ENCODE assay signal across 18 cellular contexts in genomic region chr1:64922336-64922735, GRCh38. TPM values are rescaled to one million over a fixed set of nuclear protein-coding genes. Genes with fewer than 3 reads are reported as not detected.
A peak's percentile ranks its signal among the peaks of the same experiment; 100 is the strongest.
DNase-seq lines count a peak whose midpoint lies in the region; ATAC-seq and TF ChIP-seq lines count a peak whose summit lies in the region.
"Had no signal": no experiment of that assay in that cellular context is flagged by ENCODE, and none has a peak within 500 bp of the region (broad histone marks: within the 10 kb centered on the region; RNA-seq: fewer than 3 reads in every experiment).

No MANE protein-coding gene starts in this region.

- peaks cover 39% of the 10 kb centered on the region for H3K4me1 ChIP-seq in GM23248 (ENCODE audit: insufficient read depth)
- H3K4me1 ChIP-seq in thyroid gland = peaks cover 21 to 46% of the 10 kb centered on the region in 2 donors

- no peak overlapping the region for H2AFZ ChIP-seq in GM23248

- TF ChIP-seq CTCF in activated CD8-positive, alpha-beta T cell treated with anti-CD3 and anti-CD28 coated beads for 36 hours (IDR thresholded peaks at IDR 0.05) = no peak
- no peak for TF ChIP-seq CTCF in thyroid gland (IDR thresholded peaks at IDR 0.05)

- H3K36me3 ChIP-seq in GM23248 (ENCODE audit: low read depth) (no peaks in the 10 kb centered on the region), thyroid gland (no peaks in the 10 kb centered on the region)
- H3K36me3 ChIP-seq: Peyer's patch had no signal

- no peaks in the 10 kb centered on the region for H3K9me2 ChIP-seq in GM23248 (ENCODE audit: insufficient read depth)

- H3F3A ChIP-seq in GM23248 (ENCODE audit: insufficient read depth) = peaks cover 34% of the 10 kb centered on the region

- CTCF ChIA-PET in activated CD8-positive, alpha-beta T cell treated with anti-CD3 and anti-CD28 coated beads for 36 hours (lab: Charles Lee) = interaction anchor here (0.6 to 2.1 kb wide), 9 partner anchors 10 to 153 kb away, joined by 3 to 8 read pairs (median 4); no protein-coding TSS in a partner anchor
- CTCF ChIA-PET in activated CD8-positive, alpha-beta T cell treated with anti-CD3 and anti-CD28 coated beads, Interleukin-2, amount 10 ng/mL, durations not matched to agents 7 days and 5 days (lab: Charles Lee) = interaction anchor here (1.2 kb wide), 1 partner anchor 19 kb away, joined by 3 read pairs; no protein-coding TSS in a partner anchor

- H3K36me3 Mint-ChIP-seq in activated CD8-positive, alpha-beta T cell treated with anti-CD3 and anti-CD28 coated beads for 36 hours (ENCODE audit: low read depth) = peaks cover 20% of the 10 kb centered on the region
- H3K36me3 Mint-ChIP-seq in activated CD8-positive, alpha-beta T cell treated with anti-CD3 and anti-CD28 coated beads, Interleukin-2, amount 10 ng/mL, durations not matched to agents 7 days and 5 days (ENCODE audit: low read depth) = peaks cover 38% of the 10 kb centered on the region
- peaks cover 25% of the 10 kb centered on the region for H3K36me3 Mint-ChIP-seq in central memory CD8-positive, alpha-beta T cell (ENCODE audit: insufficient read depth)
- H3K36me3 Mint-ChIP-seq: mesothelial cell of epicardium had no signal

- peak overlapping the region; percentile 85 for H3K27ac Mint-ChIP-seq in activated CD8-positive, alpha-beta T cell treated with anti-CD3 and anti-CD28 coated beads for 36 hours
- no peak overlapping the region for H3K27ac Mint-ChIP-seq in activated CD8-positive, alpha-beta T cell treated with anti-CD3 and anti-CD28 coated beads, Interleukin-2, amount 10 ng/mL, durations not matched to agents 7 days and 5 days
- peak overlapping the region; percentile 75 for H3K27ac Mint-ChIP-seq in central memory CD8-positive, alpha-beta T cell (ENCODE audit: low read depth)
- H3K27ac Mint-ChIP-seq: dendritic cell treated with granulocyte-macrophage colony-stimulating factor and Interleukin-4, amounts not matched to agents 40 ng/mL and 50 ng/mL, for 4 days; mesothelial cell of epicardium had no signal

- 0 out of 2 replicates have a peak overlapping the region, but pooled peaks have one; percentile 52 for H3K27ac ChIP-seq in GM23248
- no peak overlapping the region for H3K27ac ChIP-seq in thyroid gland
- H3K27ac ChIP-seq: VCaP had no signal

- peak overlapping the region; percentile 9 for H3K4me3 Mint-ChIP-seq in activated CD8-positive, alpha-beta T cell treated with anti-CD3 and anti-CD28 coated beads for 36 hours
- no peak overlapping the region for H3K4me3 Mint-ChIP-seq in activated CD8-positive, alpha-beta T cell treated with anti-CD3 and anti-CD28 coated beads, Interleukin-2, amount 10 ng/mL, durations not matched to agents 7 days and 5 days
- H3K4me3 Mint-ChIP-seq in central memory CD8-positive, alpha-beta T cell = peak overlapping the region; percentile 65
- H3K4me3 Mint-ChIP-seq: dendritic cell treated with granulocyte-macrophage colony-stimulating factor and Interleukin-4, amounts not matched to agents 40 ng/mL and 50 ng/mL, for 4 days; mesothelial cell of epicardium had no signal

- ATAC-seq in activated CD8-positive, alpha-beta T cell treated with anti-CD3 and anti-CD28 coated beads for 36 hours = peak; percentile 53
- no peak for ATAC-seq in activated CD8-positive, alpha-beta T cell treated with anti-CD3 and anti-CD28 coated beads, Interleukin-2, amount 10 ng/mL, durations not matched to agents 7 days and 5 days
- peak; percentile 61 for ATAC-seq in central memory CD8-positive, alpha-beta T cell (replicated peaks; ENCODE audit: extremely low read depth, poor library complexity, severe bottlenecking)
- ATAC-seq: HCT116, sciatic nerve had no signal

- H3K9me3 Mint-ChIP-seq in activated CD8-positive, alpha-beta T cell treated with anti-CD3 and anti-CD28 coated beads for 36 hours = no peaks in the 10 kb centered on the region
- H3K9me3 Mint-ChIP-seq in activated CD8-positive, alpha-beta T cell treated with anti-CD3 and anti-CD28 coated beads, Interleukin-2, amount 10 ng/mL, durations not matched to agents 7 days and 5 days (ENCODE audit: insufficient read depth) = no peaks in the 10 kb centered on the region
- no peaks in the 10 kb centered on the region for H3K9me3 Mint-ChIP-seq in central memory CD8-positive, alpha-beta T cell
- H3K9me3 Mint-ChIP-seq: dendritic cell treated with granulocyte-macrophage colony-stimulating factor and Interleukin-4, amounts not matched to agents 40 ng/mL and 50 ng/mL, for 4 days; mesothelial cell of epicardium had no signal

- WGBS in GM23248 (ENCODE audit: low coverage in 1 of 2, low lambda C conversion rate in 2 of 2, missing lambda C conversion rate in 2 of 2), 2 experiments = 62 to 70% methylated on average over 2 of the region's 2 CpGs
- 59 to 65% methylated on average over 2 of the region's 2 CpGs for WGBS in thyroid gland, 2 donors

- TF ChIP-seq POLR2A in thyroid gland (IDR thresholded peaks at IDR 0.05) (no peak), erythroblast (IDR thresholded peaks at IDR 0.05; ENCODE audit: low read length) (no peak)

- H3K4me1 Mint-ChIP-seq in activated CD8-positive, alpha-beta T cell treated with anti-CD3 and anti-CD28 coated beads for 36 hours (ENCODE audit: low read depth) = peaks cover 93% of the 10 kb centered on the region
- H3K4me1 Mint-ChIP-seq in activated CD8-positive, alpha-beta T cell treated with anti-CD3 and anti-CD28 coated beads, Interleukin-2, amount 10 ng/mL, durations not matched to agents 7 days and 5 days (ENCODE audit: low read depth) = peaks cover 75% of the 10 kb centered on the region
- peaks cover 95% of the 10 kb centered on the region for H3K4me1 Mint-ChIP-seq in central memory CD8-positive, alpha-beta T cell

- H3K4me3 ChIP-seq in GM23248 (no peak overlapping the region), thyroid gland (replicated peaks in 1 of 3) (no peak overlapping the region)
- H3K4me3 ChIP-seq: Peyer's patch had no signal

- H4K20me1 ChIP-seq in GM23248 (ENCODE audit: insufficient read depth) = no peaks in the 10 kb centered on the region

- peaks cover 97% of the 10 kb centered on the region for H3K79me2 ChIP-seq in GM23248 (ENCODE audit: insufficient read depth)

- in situ Hi-C loops in GM23248 (cut with MboI) = no loop called here

- H3K4me2 ChIP-seq in GM23248 (ENCODE audit: unreplicated experiment) = no peak overlapping the region

- H3K9me3 ChIP-seq in GM23248 (ENCODE audit: low read depth) (no peaks in the 10 kb centered on the region), thyroid gland (no peaks in the 10 kb centered on the region)
- H3K9me3 ChIP-seq: Peyer's patch had no signal

- POLR2A ChIA-PET in activated CD8-positive, alpha-beta T cell treated with anti-CD3 and anti-CD28 coated beads for 36 hours (lab: Charles Lee) = interaction anchor here (0.7 to 2.8 kb wide), 12 partner anchors 10 to 79 kb away, joined by 3 to 20 read pairs (median 5); partner anchors contain the start of gene JAK1
- POLR2A ChIA-PET in activated CD8-positive, alpha-beta T cell treated with anti-CD3 and anti-CD28 coated beads, Interleukin-2, amount 10 ng/mL, durations not matched to agents 7 days and 5 days (lab: Charles Lee) = interaction anchor here (1.0 to 1.2 kb wide), 2 partner anchors 11 to 40 kb away, joined by 3 to 5 read pairs; no protein-coding TSS in a partner anchor

- H3K27me3 ChIP-seq in GM23248 (replicated peaks; ENCODE audit: insufficient read depth) (no peaks in the 10 kb centered on the region), thyroid gland (no peaks in the 10 kb centered on the region)
- H3K27me3 ChIP-seq: Peyer's patch had no signal

- intact Hi-C loops in activated CD8-positive, alpha-beta T cell treated with anti-CD3 and anti-CD28 coated beads for 36 hours (cut with micrococcal nuclease) = loop anchor here (1.0 to 2.0 kb wide), 2 partner anchors 34 to 45 kb away; no protein-coding TSS in a partner anchor
- intact Hi-C loops in thyroid gland (cut with DNase I) = no loop called here

- no peaks in the 10 kb centered on the region for H3K27me3 Mint-ChIP-seq in activated CD8-positive, alpha-beta T cell treated with anti-CD3 and anti-CD28 coated beads for 36 hours
- H3K27me3 Mint-ChIP-seq in activated CD8-positive, alpha-beta T cell treated with anti-CD3 and anti-CD28 coated beads, Interleukin-2, amount 10 ng/mL, durations not matched to agents 7 days and 5 days (ENCODE audit: low read depth) = no peaks in the 10 kb centered on the region
- H3K27me3 Mint-ChIP-seq in central memory CD8-positive, alpha-beta T cell = no peaks in the 10 kb centered on the region
- H3K27me3 Mint-ChIP-seq: dendritic cell treated with granulocyte-macrophage colony-stimulating factor and Interleukin-4, amounts not matched to agents 40 ng/mL and 50 ng/mL, for 4 days had no signal

- H3K9ac ChIP-seq in GM23248 = no peak overlapping the region

- DNase-seq in activated CD8-positive, alpha-beta T cell treated with anti-CD3 and anti-CD28 coated beads for 36 hours = peak; percentile 30
- DNase-seq in activated CD8-positive, alpha-beta T cell treated with anti-CD3 and anti-CD28 coated beads, Interleukin-2, amount 10 ng/mL, durations not matched to agents 7 days and 5 days = no peak
- no peak for DNase-seq in GM23248
- DNase-seq in central memory CD8-positive, alpha-beta T cell (ENCODE audit: low spot score in 2 of 2) = no peak
- peak; percentile 74 for DNase-seq in renal cortical epithelial cell (ENCODE audit: low read depth)
- no peak for DNase-seq in Kasumi-1 (lab: John Stamatoyannopoulos, UW)
- DNase-seq in thyroid gland = no peak
- DNase-seq in erythroblast (lab: John Stamatoyannopoulos, UW) = no peak
- DNase-seq: GDM1; NCI-H2081 treated with DMSO at 0.1 percent for 48 hours; nucleus accumbens; Peyer's patch; stimulated activated CD4-positive, alpha-beta T cell treated with anti-CD3 and anti-CD28 coated beads, Interleukin-4, amount 100 ng/mL, for 1 hour had no signal

RNA-seq across cellular contexts. Expression of gene JAK1, which starts 44.0 kb away (rescaled TPM):
- total RNA-seq in activated CD8-positive, alpha-beta T cell treated with anti-CD3 and anti-CD28 coated beads for 36 hours = 100 to 1,000 TPM in 1 of 2 experiments, 10 to 100 TPM in 1; 96.3 to 108 TPM
- 100 to 1,000 TPM; 156 to 159 TPM for total RNA-seq in activated CD8-positive, alpha-beta T cell treated with anti-CD3 and anti-CD28 coated beads, Interleukin-2, amount 10 ng/mL, durations not matched to agents 7 days and 5 days
- 115 and 124 TPM in 2 replicates for total RNA-seq in GM23248 (2014; rRNA removed; shearing (Covaris generic))
- polyA plus RNA-seq in GM23248 (2016; fragmentation: Nextera tagmentation; extraction: Ambion mirVana) = 90.6 and 90.8 TPM in 2 replicates
- total RNA-seq in renal cortical epithelial cell (305 and 415 TPM in 2 replicates), thyroid gland (100 to 1,000 TPM; 102 to 165 (median 120) TPM)

Comparison
In these comparisons a context has a peak if more than half of its experiments do, and no peak if none do; other contexts are left out.
1. DNase-seq: peak in activated CD8-positive, alpha-beta T cell treated with anti-CD3 and anti-CD28 coated beads for 36 hours (single experiment) and renal cortical epithelial cell (single experiment); none in activated CD8-positive, alpha-beta T cell treated with anti-CD3 and anti-CD28 coated beads, Interleukin-2, amount 10 ng/mL, durations not matched to agents 7 days and 5 days (single experiment), GM23248 (single experiment), central memory CD8-positive, alpha-beta T cell (0 of 2), Kasumi-1 (0 of 2), thyroid gland (0 of 2) and erythroblast (0 of 2).